In genomic region chr4:150668824-150669223, GRCh38 we compare ENCODE assay signal across 15 cellular contexts.
"Had no signal": no experiment of that assay in that cellular context is flagged by ENCODE, and none has a peak within 500 bp of the region (broad histone marks: within the 10 kb centered on the region; RNA-seq: fewer than 3 reads in every experiment).

No MANE protein-coding gene starts in this region.

- H3K4me3 ChIP-seq: left ventricle myocardium inferior, skin epidermis, thyroid gland had no signal

- H3K27me3 Mint-ChIP-seq: activated naive CD8-positive, alpha-beta T cell treated with anti-CD3 and anti-CD28 coated beads, Interleukin-2, amount 10 ng/mL, durations not matched to agents 7 days and 5 days; brain; memory B cell; stimulated activated naive B cell treated with anti-CD40 and anti-IgM and Interleukin-4, amounts not matched to agents 10 μg/mL and 1 μg/mL and 100 μg/mL, for 72 hours had no signal

- H3K9me3 ChIP-seq: left ventricle myocardium inferior, neutrophil, thyroid gland had no signal

- H3K36me3 Mint-ChIP-seq: brain, natural killer cell had no signal

- H3K27ac ChIP-seq: left ventricle myocardium inferior, neutrophil, skin epidermis, thyroid gland had no signal

- H3K27ac Mint-ChIP-seq: activated naive CD8-positive, alpha-beta T cell treated with anti-CD3 and anti-CD28 coated beads, Interleukin-2, amount 10 ng/mL, durations not matched to agents 7 days and 5 days; activated T-helper 1 cell treated with anti-CD3 and anti-CD28 coated beads, Interleukin-12 subunit alpha, Interleukin-12 subunit beta, Interleukin-2, Interleukin-4 antibody, amounts not matched to agents 30 ng/mL and 10 ng/mL and 1 ng/mL, durations not matched to agents 14 hours and 24 hours and 36 hours; brain; memory B cell; natural killer cell; stimulated activated naive B cell treated with anti-CD40 and anti-IgM and Interleukin-4, amounts not matched to agents 10 μg/mL and 1 μg/mL and 100 μg/mL, for 72 hours had no signal

- H3K27me3 ChIP-seq: neutrophil, thyroid gland had no signal

- FAIRE-seq: urothelium cell line had no signal

- DNase-seq: activated CD4-positive, alpha-beta T cell treated with anti-CD3 and anti-CD28 coated beads, Interleukin-2, amount 50 U/mL, for 1 hour; activated naive CD4-positive, alpha-beta T cell; activated naive CD8-positive, alpha-beta T cell treated with anti-CD3 and anti-CD28 coated beads, Interleukin-2, amount 10 ng/mL, durations not matched to agents 7 days and 5 days; left ventricle myocardium inferior; natural killer cell; stimulated activated CD4-positive, alpha-beta T cell treated with anti-CD3 and anti-CD28 coated beads, Interleukin-15, amount 100 ng/mL, for 24 hours; stimulated activated CD4-positive, alpha-beta T cell treated with anti-CD3 and anti-CD28 coated beads, Interleukin-4, amount 100 ng/mL, for 1 hour; stimulated activated naive B cell treated with anti-CD40 and anti-IgM and Interleukin-4, amounts not matched to agents 10 μg/mL and 1 μg/mL and 100 μg/mL, for 72 hours; thyroid gland had no signal

- H3K36me3 ChIP-seq: left ventricle myocardium inferior, neutrophil, thyroid gland had no signal

- ATAC-seq: natural killer cell; stimulated activated naive B cell treated with anti-CD40 and anti-IgM and Interleukin-4, amounts not matched to agents 10 μg/mL and 1 μg/mL and 100 μg/mL, for 72 hours had no signal

- H3K4me1 Mint-ChIP-seq: activated naive CD8-positive, alpha-beta T cell treated with anti-CD3 and anti-CD28 coated beads, Interleukin-2, amount 10 ng/mL, durations not matched to agents 7 days and 5 days; brain; stimulated activated naive B cell treated with anti-CD40 and anti-IgM and Interleukin-4, amounts not matched to agents 10 μg/mL and 1 μg/mL and 100 μg/mL, for 72 hours had no signal

- H3K9me3 Mint-ChIP-seq: activated naive CD8-positive, alpha-beta T cell treated with anti-CD3 and anti-CD28 coated beads, Interleukin-2, amount 10 ng/mL, durations not matched to agents 7 days and 5 days; activated T-helper 1 cell treated with anti-CD3 and anti-CD28 coated beads, Interleukin-12 subunit alpha, Interleukin-12 subunit beta, Interleukin-2, Interleukin-4 antibody, amounts not matched to agents 30 ng/mL and 10 ng/mL and 1 ng/mL, durations not matched to agents 14 hours and 24 hours and 36 hours; brain; memory B cell; natural killer cell; stimulated activated naive B cell treated with anti-CD40 and anti-IgM and Interleukin-4, amounts not matched to agents 10 μg/mL and 1 μg/mL and 100 μg/mL, for 72 hours had no signal

- H3K4me3 Mint-ChIP-seq: activated naive CD8-positive, alpha-beta T cell treated with anti-CD3 and anti-CD28 coated beads, Interleukin-2, amount 10 ng/mL, durations not matched to agents 7 days and 5 days; activated T-helper 1 cell treated with anti-CD3 and anti-CD28 coated beads, Interleukin-12 subunit alpha, Interleukin-12 subunit beta, Interleukin-2, Interleukin-4 antibody, amounts not matched to agents 30 ng/mL and 10 ng/mL and 1 ng/mL, durations not matched to agents 14 hours and 24 hours and 36 hours; brain; memory B cell; natural killer cell; stimulated activated naive B cell treated with anti-CD40 and anti-IgM and Interleukin-4, amounts not matched to agents 10 μg/mL and 1 μg/mL and 100 μg/mL, for 72 hours had no signal

- H3K4me1 ChIP-seq: left ventricle myocardium inferior, thyroid gland had no signal
